In the genomic region with DNA sequence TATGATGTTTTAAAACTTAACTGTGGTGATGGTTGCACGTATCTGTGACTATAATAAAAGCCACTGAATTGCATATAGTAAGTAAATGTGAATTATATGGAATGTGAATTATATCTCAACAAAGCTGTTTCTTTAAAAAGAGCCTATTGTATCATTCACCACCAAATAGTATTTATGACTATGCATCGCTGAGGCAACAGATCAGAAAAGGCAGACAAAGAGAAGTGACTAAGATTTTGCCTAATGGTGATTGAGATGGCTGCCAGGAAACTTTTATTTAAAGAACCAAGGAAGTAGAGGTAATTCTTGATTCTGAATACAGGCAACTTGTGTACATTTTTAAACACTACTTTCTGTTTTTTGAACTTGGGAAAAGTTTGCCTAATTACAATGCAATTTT, we compare ENCODE assay signal across 20 cellular contexts. TPM values are rescaled to one million over a fixed set of nuclear protein-coding genes. Genes with fewer than 3 reads are reported as not detected.
DNase-seq lines count a peak whose midpoint lies in the region; ATAC-seq and TF ChIP-seq lines count a peak whose summit lies in the region.
"Had no signal": no experiment of that assay in that cellular context is flagged by ENCODE, and none has a peak within 500 bp of the region (broad histone marks: within the 10 kb centered on the region; RNA-seq: fewer than 3 reads in every experiment).

No MANE protein-coding gene starts in this region.

- H3K9ac ChIP-seq in PC-3 (ENCODE audit: low read length): no peak overlapping the region
- H3K9ac ChIP-seq: BLaER1 treated with 17β-estradiol and CSF1 and Interleukin-3, amounts not matched to agents 10 nM and 100 nM had no signal

- H3K9me3 Mint-ChIP-seq in chondrocyte (ENCODE audit: low read depth) (peaks cover 2% of the 10 kb centered on the region), memory B cell (peaks cover 2% of the 10 kb centered on the region)
- H3K9me3 Mint-ChIP-seq: CD8-positive, alpha-beta memory T cell had no signal

- no peaks in the 10 kb centered on the region for H4K20me1 ChIP-seq in PC-3 (ENCODE audit: low read length)
- H4K20me1 ChIP-seq: BLaER1 treated with 17β-estradiol and CSF1 and Interleukin-3, amounts not matched to agents 10 nM and 100 nM had no signal

- no peaks in the 10 kb centered on the region for H3K27me3 ChIP-seq in PC-3 (ENCODE audit: low read length)
- H3K27me3 ChIP-seq in Peyer's patch: no peaks in the 10 kb centered on the region
- no peaks in the 10 kb centered on the region for H3K27me3 ChIP-seq in ovary
- H3K27me3 ChIP-seq: BLaER1 treated with 17β-estradiol and CSF1 and Interleukin-3, amounts not matched to agents 10 nM and 100 nM; MG63 had no signal

- H3K36me3 Mint-ChIP-seq in chondrocyte (ENCODE audit: low read depth) (peaks cover 17% of the 10 kb centered on the region), memory B cell (peaks cover 19% of the 10 kb centered on the region)

- H3K4me3 ChIP-seq in PC-3 (ENCODE audit: low read length): no peak overlapping the region
- H3K4me3 ChIP-seq in Peyer's patch: no peak overlapping the region
- no peak overlapping the region for H3K4me3 ChIP-seq in ovary
- H3K4me3 ChIP-seq: A549; BLaER1 treated with 17β-estradiol and CSF1 and Interleukin-3, amounts not matched to agents 10 nM and 100 nM; MG63 had no signal

- H3K9me2 ChIP-seq in PC-3 (replicated peaks; ENCODE audit: low read length): no peaks in the 10 kb centered on the region

- DNase-seq in ELR (ENCODE audit: low read depth) (peak; percentile 57), PC-3 (peak; percentile 41), chondrocyte (ENCODE audit: low spot score) (no peak), memory B cell (ENCODE audit: low spot score in 2 of 2) (no peak), COLO829 (ENCODE audit: low spot score) (no peak), HEK293T (ENCODE audit: extremely low spot score) (no peak), Peyer's patch (no peak), ovary (no peak)
- DNase-seq: CD8-positive, alpha-beta memory T cell; DND-41; KG1; MG63; NCI-H1092 treated with DMSO at 0.1 percent for 48 hours; NCI-H2081 treated with DMSO at 0.1 percent for 48 hours; NCI-H2227 treated with DMSO at 0.1 percent for 48 hours; NCI-H524 treated with DMSO at 0.1 percent for 48 hours; Right ventricle myocardium superior had no signal

- H3K4me2 ChIP-seq in PC-3 (ENCODE audit: low read length): no peak overlapping the region
- H3K4me2 ChIP-seq: A549; BLaER1 treated with 17β-estradiol and CSF1 and Interleukin-3, amounts not matched to agents 10 nM and 100 nM had no signal

- no TSS peak for BruUV-seq in PC-3 (replicated peaks; lab: Mats Ljungman, UMichigan)

- no peaks in the 10 kb centered on the region for H3K79me2 ChIP-seq in PC-3 (ENCODE audit: low read length)

- H3K36me3 ChIP-seq in PC-3 (ENCODE audit: low read depth, low read length) (peaks cover 12% of the 10 kb centered on the region), Peyer's patch (no peaks in the 10 kb centered on the region), ovary (no peaks in the 10 kb centered on the region)

- no peaks in the 10 kb centered on the region for H3F3A ChIP-seq in PC-3 (ENCODE audit: low read length, unreplicated experiment)

- H3K4me3 Mint-ChIP-seq in chondrocyte (ENCODE audit: unreplicated experiment) (no peak overlapping the region), memory B cell (no peak overlapping the region)
- H3K4me3 Mint-ChIP-seq: CD8-positive, alpha-beta memory T cell had no signal

- no peak overlapping the region for H3K27ac ChIP-seq in PC-3 (ENCODE audit: low read length)
- no peak overlapping the region for H3K27ac ChIP-seq in Peyer's patch
- no peak overlapping the region for H3K27ac ChIP-seq in ovary
- H3K27ac ChIP-seq: A549; BLaER1 treated with 17β-estradiol and CSF1 and Interleukin-3, amounts not matched to agents 10 nM and 100 nM had no signal

- no peak overlapping the region for H2AFZ ChIP-seq in PC-3 (ENCODE audit: low read length)

- H3K4me1 Mint-ChIP-seq in chondrocyte (ENCODE audit: low read depth) (peaks cover 4% of the 10 kb centered on the region), memory B cell (no peaks in the 10 kb centered on the region)

- POLR2A ChIA-PET in PC-3 (lab: Charles Lee; ENCODE audit: unreplicated experiment) (interaction anchor here (0.6 kb wide), 1 partner anchor 50 kb away, joined by 3 read pairs; no protein-coding TSS in a partner anchor), HEK293T (lab: Yijun Ruan, JAX) (no interaction called here)

- TF ChIP-seq EP300 in ovary (IDR thresholded peaks at IDR 0.05): no peak

- H3K27ac Mint-ChIP-seq in chondrocyte (ENCODE audit: unreplicated experiment) (peak overlapping the region; percentile 32), memory B cell (peak overlapping the region; percentile 48)
- H3K27ac Mint-ChIP-seq: CD8-positive, alpha-beta memory T cell had no signal

- H3K9me3 ChIP-seq in PC-3 (ENCODE audit: low read length) (no peaks in the 10 kb centered on the region), Peyer's patch (no peaks in the 10 kb centered on the region), ovary (no peaks in the 10 kb centered on the region)
- H3K9me3 ChIP-seq: A549, MG63 had no signal

- intact Hi-C loops in PC-3 (cut with micrococcal nuclease) (no loop called here), ovary (cut with DNase I) (no loop called here)

- CTCF ChIA-PET in PC-3 (lab: Charles Lee) (no interaction called here), HEK293T (lab: Yijun Ruan, JAX) (no interaction called here)

- TF ChIP-seq CTCF in PC-3 (conservative IDR thresholded peaks at IDR 0.05; ENCODE audit: low read depth, low read length) (no peak), chondrocyte (IDR thresholded peaks at IDR 0.05) (no peak), Peyer's patch (IDR thresholded peaks at IDR 0.05) (no peak), ovary (IDR thresholded peaks at IDR 0.05) (no peak)

- peak; percentile 52 for ATAC-seq in PC-3
- no peak for ATAC-seq in memory B cell (ENCODE audit: low read depth)
- ATAC-seq: A549, Panc1 had no signal

- H3K4me1 ChIP-seq in PC-3 (ENCODE audit: insufficient read depth, low read length) (no peaks in the 10 kb centered on the region), Peyer's patch (no peaks in the 10 kb centered on the region), ovary (ENCODE audit: insufficient read depth) (no peaks in the 10 kb centered on the region)
- H3K4me1 ChIP-seq: A549 had no signal

- no peak for TF ChIP-seq POLR2A in Peyer's patch (IDR thresholded peaks at IDR 0.05)
- TF ChIP-seq POLR2A in ovary (IDR thresholded peaks at IDR 0.05): no peak

- 90 to 94% (median 90%) methylated on average over 2 of the region's 2 CpGs for WGBS in ovary, 3 donors

- H3K27me3 Mint-ChIP-seq in chondrocyte (ENCODE audit: low read depth) (no peaks in the 10 kb centered on the region), memory B cell (no peaks in the 10 kb centered on the region)
- H3K27me3 Mint-ChIP-seq: CD8-positive, alpha-beta memory T cell had no signal

TF ChIP-seq in HEK293T, 16 proteins besides CTCF, POLR2A, EP300 and RAD21:
- TF ChIP-seq L3MBTL2 (conservative IDR thresholded peaks at IDR 0.05) (no peak), HDGF (IDR thresholded peaks at IDR 0.05; ENCODE audit: borderline replicate concordance) (no peak), ELF4 (IDR thresholded peaks at IDR 0.05) (no peak), LEF1 (IDR thresholded peaks at IDR 0.05; ENCODE audit: borderline replicate concordance) (no peak), ARNT (IDR thresholded peaks at IDR 0.05) (no peak), SP1 (IDR thresholded peaks at IDR 0.05) (no peak), NFRKB (IDR thresholded peaks at IDR 0.05) (no peak), FOXK2 (IDR thresholded peaks at IDR 0.05) (no peak)

RNA-seq across cellular contexts. Expression of gene DHRS7, which starts 31.7 kb away (rescaled TPM):
- total RNA-seq in PC-3 (2014; rRNA removed) (236 and 266 TPM in 2 replicates), chondrocyte (47.5 to 53.1 TPM (median 49.8 TPM) in 3 replicates), Peyer's patch (1,000 to 10,000 TPM in 1 of 4 donors, 100 to 1,000 TPM in 2, 10 to 100 TPM in 1; 18.2 to 1,170 (median 337) TPM), ovary (10 to 100 TPM; 57.5 to 71.6 (median 59.7) TPM)
- polyA plus RNA-seq in ovary: 10 to 100 TPM; 62.0 to 96.7 TPM

RNA-seq across cellular contexts. Expression of gene PCNX4, which starts 41.8 kb away (rescaled TPM):
- total RNA-seq in PC-3 (2014; rRNA removed): 117 and 151 TPM in 2 replicates
- total RNA-seq in chondrocyte: 48.9 to 57.2 TPM (median 52.9 TPM) in 3 replicates
- 10 to 100 TPM; 42.2 to 60.2 (median 51.9) TPM for total RNA-seq in Peyer's patch
- total RNA-seq in ovary: 10 to 100 TPM; 43.6 to 83.4 (median 60.8) TPM
- polyA plus RNA-seq in ovary: 10 to 100 TPM; 19.2 to 39.9 TPM

Comparison
In these comparisons a context has a peak if more than half of its experiments do, and no peak if none do; other contexts are left out.
1. DNase-seq: peak in ELR (single experiment) and PC-3 (single experiment); none in chondrocyte (single experiment), memory B cell (0 of 2), COLO829 (single experiment), HEK293T (single experiment), Peyer's patch (0 of 3) and ovary (0 of 5).